In genomic region chr16:85393674-85394510, GRCh38 we compare ENCODE assay signal across 8 cellular contexts.
DNase-seq lines count a peak whose midpoint lies in the region; ATAC-seq and TF ChIP-seq lines count a peak whose summit lies in the region.

No MANE protein-coding gene starts in this region.

- H3K14ac ChIP-seq in neuronal stem cell (ENCODE audit: low read length): no peak overlapping the region

- TF ChIP-seq POLR2A in thyroid gland (IDR thresholded peaks at IDR 0.05): no peak

- peak overlapping the region; percentile 71 for H3K23ac ChIP-seq in neuronal stem cell (ENCODE audit: low read depth, low read length, poor library complexity)

- intact Hi-C loops in thyroid gland (cut with DNase I): loop anchor here (10.0 kb wide), 1 partner anchor 321 kb away; no protein-coding TSS in a partner anchor

- H2BK12ac ChIP-seq in neuronal stem cell (ENCODE audit: low read length): no peak overlapping the region

- H2BK5ac ChIP-seq in neuronal stem cell (ENCODE audit: low read length): peak overlapping the region; percentile 93

- no peaks in the 10 kb centered on the region for H3K79me1 ChIP-seq in neuronal stem cell (ENCODE audit: low read depth, low read length)

- H3K4me2 ChIP-seq in neuronal stem cell (ENCODE audit: insufficient read depth, low read length, poor library complexity, severe bottlenecking): no peak overlapping the region

- H3K27ac ChIP-seq in neuronal stem cell (replicated peaks; ENCODE audit: low read length) (no peak overlapping the region), thyroid gland (no peak overlapping the region)

- peaks cover 5 to 34% of the 10 kb centered on the region in 2 donors for H3K4me1 ChIP-seq in neuronal stem cell (ENCODE audit: control insufficient read depth in 2 of 2, insufficient read depth in 1 of 2, low read depth in 1 of 2, low read length in 2 of 2)
- H3K4me1 ChIP-seq in thyroid gland: peaks cover 9 to 29% of the 10 kb centered on the region in 2 donors

- no peak overlapping the region for H2BK120ac ChIP-seq in neuronal stem cell (ENCODE audit: low read depth, low read length)

- H3K9me3 ChIP-seq in neuronal stem cell (replicated peaks in 1 of 2; ENCODE audit: control insufficient read depth in 2 of 2, insufficient read depth in 1 of 2, low read depth in 1 of 2, low read length in 2 of 2) (no peaks in the 10 kb centered on the region), thyroid gland (no peaks in the 10 kb centered on the region)

- no peak overlapping the region for H2AFZ ChIP-seq in neuronal stem cell (ENCODE audit: low read length)

- H3K4ac ChIP-seq in neuronal stem cell (ENCODE audit: low read length): no peak overlapping the region

- WGBS in neuronal stem cell (ENCODE audit: extremely low coverage in 2 of 2, insufficient read length in 2 of 2, insufficient replicate concordance in 1 of 2), 2 donors: no CpG with 5 or more reads among the region's 37 CpGs
- 75 to 79% methylated on average over 23 to 26 of the region's 37 CpGs for WGBS in thyroid gland, 2 donors

- H3K36me3 ChIP-seq in neuronal stem cell (replicated peaks in 1 of 2; ENCODE audit: control insufficient read depth in 2 of 2, insufficient read depth in 2 of 2, low read length in 2 of 2): peaks cover 0 to 2% of the 10 kb centered on the region in 2 donors
- no peaks in the 10 kb centered on the region for H3K36me3 ChIP-seq in thyroid gland

- ATAC-seq in GM18861 (IDR thresholded peaks at IDR 0.05; ENCODE audit: unreplicated experiment): no peak

- peak overlapping the region; percentile 92 for H2AK5ac ChIP-seq in neuronal stem cell (ENCODE audit: low read depth, low read length)

- H2BK15ac ChIP-seq in neuronal stem cell (ENCODE audit: low read length): no peak overlapping the region

- DNase-seq in Daoy (ENCODE audit: low read depth) (peak; percentile 67), NAMALWA (ENCODE audit: low spot score) (peak; percentile 78), epithelial cell of proximal tubule (ENCODE audit: low read depth) (no peak), neuronal stem cell (ENCODE audit: low spot score) (peak; percentile 56), thyroid gland (peak; percentile 59 to 65), hippocampal formation (lab: John Stamatoyannopoulos, UW) (no peak)
- peak; percentile 25 to 47 for DNase-seq in activated CD8-positive, alpha-beta memory T cell treated with anti-CD3 and anti-CD28 coated beads for 4 hours (ENCODE audit: low read depth in 2 of 2)

- H4K91ac ChIP-seq in neuronal stem cell (ENCODE audit: low read depth, low read length, poor library complexity): no peak overlapping the region

- H4K8ac ChIP-seq in neuronal stem cell (ENCODE audit: low read depth, low read length): no peak overlapping the region

- TF ChIP-seq CTCF in epithelial cell of proximal tubule (conservative IDR thresholded peaks at IDR 0.05; ENCODE audit: low read depth, low read length): peak; percentile 78
- TF ChIP-seq CTCF in thyroid gland (IDR thresholded peaks at IDR 0.05): peak; percentile 54 to 90 (median 73)

- no peaks in the 10 kb centered on the region for H3K27me3 ChIP-seq in neuronal stem cell (ENCODE audit: control insufficient read depth in 3 of 3, insufficient read depth in 3 of 3, low read depth in 1 of 3, low read length in 3 of 3)
- no peaks in the 10 kb centered on the region for H3K27me3 ChIP-seq in thyroid gland

- H3K4me3 ChIP-seq in epithelial cell of proximal tubule (ENCODE audit: low read depth, low read length) (no peak overlapping the region), neuronal stem cell (ENCODE audit: low read length in 2 of 2) (no peak overlapping the region), thyroid gland (replicated peaks in 1 of 3) (no peak overlapping the region)

- H3K9ac ChIP-seq in neuronal stem cell (ENCODE audit: low read depth, low read length, poor library complexity): no peak overlapping the region

- peak overlapping the region; percentile 45 for H3K18ac ChIP-seq in neuronal stem cell (ENCODE audit: low read length)

Comparison
In these comparisons a context has a peak if more than half of its experiments do, and no peak if none do; other contexts are left out.
1. DNase-seq: peak in Daoy (single experiment), NAMALWA (single experiment), activated CD8-positive, alpha-beta memory T cell treated with anti-CD3 and anti-CD28 coated beads for 4 hours (2 of 2), neuronal stem cell (single experiment) and thyroid gland (2 of 2); none in epithelial cell of proximal tubule (single experiment) and hippocampal formation (0 of 2).